In the genomic region with DNA sequence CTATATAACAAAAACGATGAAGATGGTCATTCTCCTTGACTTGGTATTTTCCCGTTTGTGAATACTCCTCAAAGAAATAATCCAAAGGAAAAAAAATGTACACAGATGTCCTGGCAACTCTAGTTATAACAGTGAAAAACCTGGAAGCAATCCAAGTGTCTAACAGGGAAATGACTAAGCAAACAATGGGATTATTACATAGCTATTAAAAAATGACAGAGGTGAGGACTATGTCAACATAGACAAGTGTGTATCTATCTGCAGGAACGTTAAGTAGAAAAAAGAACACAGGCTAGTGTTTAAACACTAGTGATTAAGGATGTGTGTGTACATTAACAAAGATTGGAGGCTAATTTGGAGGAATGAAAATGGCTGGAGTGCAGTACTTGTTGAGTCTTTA, we compare ENCODE assay signal across 1 cellular context.
TF ChIP-seq lines count a peak whose summit lies in the region.

No MANE protein-coding gene starts in this region.

TF ChIP-seq in HEK293, 187 proteins besides CTCF, POLR2A, EP300 and RAD21 (continued from another document and continues in another):
- TF ChIP-seq, protein P1, sequence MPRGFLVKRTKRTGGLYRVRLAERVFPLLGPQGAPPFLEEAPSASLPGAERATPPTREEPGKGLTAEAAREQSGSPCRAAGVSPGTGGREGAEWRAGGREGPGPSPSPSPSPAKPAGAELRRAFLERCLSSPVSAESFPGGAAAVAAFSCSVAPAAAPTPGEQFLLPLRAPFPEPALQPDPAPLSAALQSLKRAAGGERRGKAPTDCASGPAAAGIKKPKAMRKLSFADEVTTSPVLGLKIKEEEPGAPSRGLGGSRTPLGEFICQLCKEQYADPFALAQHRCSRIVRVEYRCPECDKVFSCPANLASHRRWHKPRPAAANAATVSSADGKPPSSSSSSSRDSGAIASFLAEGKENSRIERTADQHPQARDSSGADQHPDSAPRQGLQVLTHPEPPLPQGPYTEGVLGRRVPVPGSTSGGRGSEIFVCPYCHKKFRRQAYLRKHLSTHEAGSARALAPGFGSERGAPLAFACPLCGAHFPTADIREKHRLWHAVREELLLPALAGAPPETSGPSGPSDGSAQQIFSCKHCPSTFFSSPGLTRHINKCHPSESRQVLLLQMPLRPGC (tag by site-specific recombination; IDR thresholded peaks at IDR 0.05): peak; percentile 97
- no peak for TF ChIP-seq ZNF521 (tag by site-specific recombination; IDR thresholded peaks at IDR 0.05)
- TF ChIP-seq ZNF148 (tag by site-specific recombination; IDR thresholded peaks at IDR 0.05; ENCODE audit: borderline replicate concordance): no peak
- TF ChIP-seq ZXDB (tag by site-specific recombination; IDR thresholded peaks at IDR 0.05): peak; percentile 90
- TF ChIP-seq SCRT2 (tag by site-specific recombination; IDR thresholded peaks at IDR 0.05): peak; percentile 91
- TF ChIP-seq TSHZ1 (tag by site-specific recombination; IDR thresholded peaks at IDR 0.05; ENCODE audit: borderline replicate concordance): peak; percentile 97
- peak; percentile 69 for TF ChIP-seq PRDM4 (tag by site-specific recombination; IDR thresholded peaks at IDR 0.05)
- TF ChIP-seq ZNF701 (tag by site-specific recombination; IDR thresholded peaks at IDR 0.05): no peak
- TF ChIP-seq ZBTB8A (tag by site-specific recombination; IDR thresholded peaks at IDR 0.05): peak; percentile 54; the same call in 1 of the 2 replicates
- TF ChIP-seq ZNF366 (tag by site-specific recombination; conservative IDR thresholded peaks at IDR 0.05): peak; percentile 90
- TF ChIP-seq PRDM10 (tag by site-specific recombination; IDR thresholded peaks at IDR 0.05): peak; percentile 34; the same call in 1 of the 2 replicates
- TF ChIP-seq MZF1 (tag by site-specific recombination; IDR thresholded peaks at IDR 0.05; ENCODE audit: borderline replicate concordance): no peak; the same call in 1 of the 2 replicates
- TF ChIP-seq ZNF433 (tag by site-specific recombination; IDR thresholded peaks at IDR 0.05; ENCODE audit: low read depth): no peak
- TF ChIP-seq ZNF239 (tag by site-specific recombination; IDR thresholded peaks at IDR 0.05): no peak
- TF ChIP-seq ZBTB7A (tag by site-specific recombination; IDR thresholded peaks at IDR 0.05; ENCODE audit: low read depth): 0 out of 2 replicates have a peak, but pooled peaks have one; percentile 19
- no peak for TF ChIP-seq ZNF311 (tag by site-specific recombination; IDR thresholded peaks at IDR 0.05; ENCODE audit: borderline replicate concordance)
- TF ChIP-seq ZFP41 (tag by site-specific recombination; IDR thresholded peaks at IDR 0.05; ENCODE audit: borderline replicate concordance): no peak
- TF ChIP-seq ZNF423 (tag by site-specific recombination; IDR thresholded peaks at IDR 0.05): no peak
- no peak for TF ChIP-seq ZNF830 (tag by site-specific recombination; IDR thresholded peaks at IDR 0.05; ENCODE audit: low read depth)
- TF ChIP-seq ZFHX2 (tag by site-specific recombination; conservative IDR thresholded peaks at IDR 0.05): no peak
- TF ChIP-seq ZNF529 (tag by site-specific recombination; IDR thresholded peaks at IDR 0.05; ENCODE audit: insufficient replicate concordance): no peak
- TF ChIP-seq HOXD13 (CRISPR knock-in tag; IDR thresholded peaks at IDR 0.05; ENCODE audit: borderline replicate concordance): no peak
- no peak for TF ChIP-seq ZNF658 (tag by site-specific recombination; IDR thresholded peaks at IDR 0.05)
- TF ChIP-seq ZNF362 (tag by site-specific recombination; IDR thresholded peaks at IDR 0.05): peak; percentile 89
- TF ChIP-seq ZSCAN30 (tag by site-specific recombination; IDR thresholded peaks at IDR 0.05): peak; percentile 77; the same call in 1 of the 2 replicates
- no peak for TF ChIP-seq ZBTB49 (tag by site-specific recombination; IDR thresholded peaks at IDR 0.05; ENCODE audit: low read depth)
- TF ChIP-seq, protein P2, sequence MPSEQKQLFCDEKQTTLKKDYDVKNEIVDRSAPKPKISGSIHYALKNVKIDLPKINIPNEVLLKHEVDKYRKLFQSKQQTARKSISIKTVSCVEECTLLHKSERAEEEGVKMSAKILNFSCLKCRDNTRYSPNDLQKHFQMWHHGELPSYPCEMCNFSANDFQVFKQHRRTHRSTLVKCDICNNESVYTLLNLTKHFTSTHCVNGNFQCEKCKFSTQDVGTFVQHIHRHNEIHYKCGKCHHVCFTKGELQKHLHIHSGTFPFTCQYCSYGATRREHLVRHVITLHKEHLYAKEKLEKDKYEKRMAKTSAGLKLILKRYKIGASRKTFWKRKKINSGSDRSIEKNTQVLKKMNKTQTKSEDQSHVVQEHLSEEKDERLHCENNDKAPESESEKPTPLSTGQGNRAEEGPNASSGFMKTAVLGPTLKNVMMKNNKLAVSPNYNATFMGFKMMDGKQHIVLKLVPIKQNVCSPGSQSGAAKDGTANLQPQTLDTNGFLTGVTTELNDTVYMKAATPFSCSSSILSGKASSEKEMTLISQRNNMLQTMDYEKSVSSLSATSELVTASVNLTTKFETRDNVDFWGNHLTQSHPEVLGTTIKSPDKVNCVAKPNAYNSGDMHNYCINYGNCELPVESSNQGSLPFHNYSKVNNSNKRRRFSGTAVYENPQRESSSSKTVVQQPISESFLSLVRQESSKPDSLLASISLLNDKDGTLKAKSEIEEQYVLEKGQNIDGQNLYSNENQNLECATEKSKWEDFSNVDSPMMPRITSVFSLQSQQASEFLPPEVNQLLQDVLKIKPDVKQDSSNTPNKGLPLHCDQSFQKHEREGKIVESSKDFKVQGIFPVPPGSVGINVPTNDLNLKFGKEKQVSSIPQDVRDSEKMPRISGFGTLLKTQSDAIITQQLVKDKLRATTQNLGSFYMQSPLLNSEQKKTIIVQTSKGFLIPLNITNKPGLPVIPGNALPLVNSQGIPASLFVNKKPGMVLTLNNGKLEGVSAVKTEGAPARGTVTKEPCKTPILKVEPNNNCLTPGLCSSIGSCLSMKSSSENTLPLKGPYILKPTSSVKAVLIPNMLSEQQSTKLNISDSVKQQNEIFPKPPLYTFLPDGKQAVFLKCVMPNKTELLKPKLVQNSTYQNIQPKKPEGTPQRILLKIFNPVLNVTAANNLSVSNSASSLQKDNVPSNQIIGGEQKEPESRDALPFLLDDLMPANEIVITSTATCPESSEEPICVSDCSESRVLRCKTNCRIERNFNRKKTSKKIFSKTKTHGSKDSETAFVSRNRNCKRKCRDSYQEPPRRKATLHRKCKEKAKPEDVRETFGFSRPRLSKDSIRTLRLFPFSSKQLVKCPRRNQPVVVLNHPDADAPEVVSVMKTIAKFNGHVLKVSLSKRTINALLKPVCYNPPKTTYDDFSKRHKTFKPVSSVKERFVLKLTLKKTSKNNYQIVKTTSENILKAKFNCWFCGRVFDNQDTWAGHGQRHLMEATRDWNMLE (tag by site-specific recombination; conservative IDR thresholded peaks at IDR 0.05; ENCODE audit: low read depth): 0 out of 2 replicates have a peak, but pooled peaks have one; percentile 47
- peak; percentile 35; the same call in 1 of the 2 replicates for TF ChIP-seq ZIC2 (tag by site-specific recombination; IDR thresholded peaks at IDR 0.05)
- TF ChIP-seq SP7 (tag by site-specific recombination; IDR thresholded peaks at IDR 0.05): peak; percentile 99
